Comparison of ENCODE assay signal across 1 cellular context in the genomic region with DNA sequence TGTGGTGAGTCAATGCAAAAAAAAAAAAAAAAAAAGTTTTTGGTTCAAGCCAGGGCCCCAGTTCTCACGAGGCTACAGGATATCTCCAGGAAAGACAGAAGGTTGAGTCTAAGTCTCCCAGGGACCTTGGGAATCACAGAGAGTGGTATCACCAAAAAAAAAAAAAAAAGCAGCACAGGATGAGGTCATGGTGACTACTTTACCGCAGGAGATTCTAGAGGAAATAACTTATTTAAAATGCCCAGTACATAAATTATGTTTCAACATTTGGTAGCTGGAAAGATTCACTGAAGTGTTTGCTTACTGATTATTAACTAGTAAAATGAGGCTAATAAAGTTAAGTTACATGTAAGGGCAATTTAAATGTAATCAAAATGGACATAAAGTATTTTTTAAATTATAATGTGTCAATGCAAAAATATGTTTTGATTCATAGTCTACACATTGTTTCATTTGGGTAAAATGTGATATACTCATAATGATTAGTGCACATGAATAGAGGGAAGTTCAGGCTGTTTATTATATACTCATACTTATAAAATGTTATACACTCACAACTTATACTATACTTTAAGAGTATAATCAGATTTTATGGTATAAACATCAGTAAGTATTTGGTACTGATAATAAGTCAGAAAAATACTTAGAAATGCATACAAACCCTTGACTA.
TF ChIP-seq lines count a peak whose summit lies in the region.

No MANE protein-coding gene starts in this region.

TF ChIP-seq in IMR-90, 13 proteins besides CTCF, POLR2A, EP300 and RAD21:
- no peak for TF ChIP-seq MAFK (IDR thresholded peaks at IDR 0.05; ENCODE audit: low read depth, low read length)
- TF ChIP-seq, protein P1, sequence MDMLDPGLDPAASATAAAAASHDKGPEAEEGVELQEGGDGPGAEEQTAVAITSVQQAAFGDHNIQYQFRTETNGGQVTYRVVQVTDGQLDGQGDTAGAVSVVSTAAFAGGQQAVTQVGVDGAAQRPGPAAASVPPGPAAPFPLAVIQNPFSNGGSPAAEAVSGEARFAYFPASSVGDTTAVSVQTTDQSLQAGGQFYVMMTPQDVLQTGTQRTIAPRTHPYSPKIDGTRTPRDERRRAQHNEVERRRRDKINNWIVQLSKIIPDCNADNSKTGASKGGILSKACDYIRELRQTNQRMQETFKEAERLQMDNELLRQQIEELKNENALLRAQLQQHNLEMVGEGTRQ (IDR thresholded peaks at IDR 0.05; ENCODE audit: low read depth, low read length) = no peak
- TF ChIP-seq, protein P2, sequence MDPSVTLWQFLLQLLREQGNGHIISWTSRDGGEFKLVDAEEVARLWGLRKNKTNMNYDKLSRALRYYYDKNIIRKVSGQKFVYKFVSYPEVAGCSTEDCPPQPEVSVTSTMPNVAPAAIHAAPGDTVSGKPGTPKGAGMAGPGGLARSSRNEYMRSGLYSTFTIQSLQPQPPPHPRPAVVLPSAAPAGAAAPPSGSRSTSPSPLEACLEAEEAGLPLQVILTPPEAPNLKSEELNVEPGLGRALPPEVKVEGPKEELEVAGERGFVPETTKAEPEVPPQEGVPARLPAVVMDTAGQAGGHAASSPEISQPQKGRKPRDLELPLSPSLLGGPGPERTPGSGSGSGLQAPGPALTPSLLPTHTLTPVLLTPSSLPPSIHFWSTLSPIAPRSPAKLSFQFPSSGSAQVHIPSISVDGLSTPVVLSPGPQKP (IDR thresholded peaks at IDR 0.05; ENCODE audit: borderline replicate concordance, low read depth, low read length) = no peak
- TF ChIP-seq FOS (IDR thresholded peaks at IDR 0.05; ENCODE audit: low read depth, low read length) = no peak
- TF ChIP-seq NFE2L2 (IDR thresholded peaks at IDR 0.05; ENCODE audit: low read depth, low read length) = no peak
- no peak for TF ChIP-seq MAZ (IDR thresholded peaks at IDR 0.05; ENCODE audit: borderline replicate concordance, low read depth, low read length)
- TF ChIP-seq CHD1 (IDR thresholded peaks at IDR 0.05; ENCODE audit: low read depth, low read length) = no peak
- no peak for TF ChIP-seq SMC3 (IDR thresholded peaks at IDR 0.05; ENCODE audit: low read depth, low read length)
- no peak for TF ChIP-seq MXI1 (IDR thresholded peaks at IDR 0.05; ENCODE audit: borderline replicate concordance, low read depth, low read length)
- no peak for TF ChIP-seq RCOR1 (IDR thresholded peaks at IDR 0.05; ENCODE audit: insufficient replicate concordance, low read length)
- TF ChIP-seq CEBPB (IDR thresholded peaks at IDR 0.05; ENCODE audit: low read depth, low read length) = no peak
- TF ChIP-seq BHLHE40 (IDR thresholded peaks at IDR 0.05; ENCODE audit: low read depth, low read length) = no peak
- TF ChIP-seq RFX5 (IDR thresholded peaks at IDR 0.05; ENCODE audit: low read depth, low read length) = no peak
